Comparison of ENCODE assay signal across 8 cellular contexts in the genomic region with DNA sequence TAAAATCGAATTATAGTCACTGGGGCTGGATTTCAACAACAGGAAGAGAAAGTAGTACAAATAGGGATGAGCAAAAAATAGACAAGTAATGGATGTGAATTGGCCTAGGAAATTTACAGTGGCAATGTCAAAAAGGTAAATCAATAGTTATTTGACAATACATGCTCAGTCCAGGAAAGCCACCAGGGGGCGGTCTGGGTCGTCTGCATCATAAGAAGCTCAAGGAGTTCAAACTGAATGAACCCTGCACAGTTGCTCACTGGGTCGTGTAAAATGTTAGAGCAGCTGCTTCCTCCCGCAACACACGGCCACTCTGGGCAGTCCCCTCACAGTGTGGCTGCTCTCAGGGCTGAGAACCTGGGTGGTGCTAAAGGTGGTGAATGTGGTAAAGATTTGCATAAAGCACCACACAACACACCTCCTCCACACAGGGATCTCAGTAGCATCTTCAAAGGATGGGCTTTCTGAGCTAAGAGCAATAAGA.
A peak's percentile ranks its signal among the peaks of the same experiment; 100 is the strongest.
DNase-seq lines count a peak whose midpoint lies in the region; ATAC-seq and TF ChIP-seq lines count a peak whose summit lies in the region.

No MANE protein-coding gene starts in this region.

- intact Hi-C loops in sigmoid colon (cut with DNase I) = no loop called here

- no peak overlapping the region for H3K27ac Mint-ChIP-seq in activated T-helper 17 cell treated with anti-CD3 and anti-CD28 coated beads, Interleukin-2, amount 50 U/mL, for 72 hours

- H3K36me3 Mint-ChIP-seq in activated T-helper 17 cell treated with anti-CD3 and anti-CD28 coated beads, Interleukin-2, amount 50 U/mL, for 72 hours (ENCODE audit: low read depth) = no peaks in the 10 kb centered on the region

- DNase-seq in DMS79 (lab: John Stamatoyannopoulos, UW) (peak; percentile 11), HS-27A (ENCODE audit: low read depth) (peak; percentile 9), RKO (ENCODE audit: low spot score) (peak; percentile 70), glomerular visceral epithelial cell (ENCODE audit: extremely low spot score) (peak; percentile 47), putamen (ENCODE audit: low spot score) (peak; percentile 17), sigmoid colon (no peak)

- no peaks in the 10 kb centered on the region for H3K36me3 ChIP-seq in sigmoid colon

- peaks cover 0 to 41% (median 5%) of the 10 kb centered on the region in 3 donors for H3K27me3 ChIP-seq in sigmoid colon

- no peak for TF ChIP-seq POLR2A in sigmoid colon (IDR thresholded peaks at IDR 0.05)

- no peaks in the 10 kb centered on the region for H3K4me1 Mint-ChIP-seq in activated T-helper 17 cell treated with anti-CD3 and anti-CD28 coated beads, Interleukin-2, amount 50 U/mL, for 72 hours

- no peaks in the 10 kb centered on the region for H3K9me3 ChIP-seq in sigmoid colon

- no peak overlapping the region for H3K4me3 Mint-ChIP-seq in activated T-helper 17 cell treated with anti-CD3 and anti-CD28 coated beads, Interleukin-2, amount 50 U/mL, for 72 hours

- TF ChIP-seq CTCF in sigmoid colon (IDR thresholded peaks at IDR 0.05) = peak in 2 of 4 experiments; percentile 22 to 36

- no peaks in the 10 kb centered on the region for H3K4me1 ChIP-seq in sigmoid colon

- no peak for TF ChIP-seq EP300 in sigmoid colon (IDR thresholded peaks at IDR 0.05)

- peaks cover 18% of the 10 kb centered on the region for H3K27me3 Mint-ChIP-seq in activated T-helper 17 cell treated with anti-CD3 and anti-CD28 coated beads, Interleukin-2, amount 50 U/mL, for 72 hours

- no peak overlapping the region for H3K27ac ChIP-seq in sigmoid colon

- no peak overlapping the region for H3K4me3 ChIP-seq in sigmoid colon

- no peaks in the 10 kb centered on the region for H3K9me3 Mint-ChIP-seq in activated T-helper 17 cell treated with anti-CD3 and anti-CD28 coated beads, Interleukin-2, amount 50 U/mL, for 72 hours

- peak; percentile 94 for ATAC-seq in GM21390 (IDR thresholded peaks at IDR 0.05; ENCODE audit: unreplicated experiment)
- peak; percentile 58 for ATAC-seq in activated T-helper 17 cell treated with anti-CD3 and anti-CD28 coated beads, Interleukin-2, amount 50 U/mL, for 72 hours (replicated peaks)

- 1 to 2% methylated on average over 6 of the region's 6 CpGs for WGBS in sigmoid colon, 2 donors
